In genomic region chr11:130338667-130339066, GRCh38 we compare ENCODE assay signal across 20 cellular contexts.
"Had no signal": no experiment of that assay in that cellular context is flagged by ENCODE, and none has a peak within 500 bp of the region (broad histone marks: within the 10 kb centered on the region; RNA-seq: fewer than 3 reads in every experiment).

No MANE protein-coding gene starts in this region.

- DNase-seq: IMR-90, Karpas-422, KG1, MG63, NCI-H1092, NCI-H1105 treated with DMSO at 0.1 percent for 48 hours, NCI-H1417 treated with DMSO at 0.1 percent for 48 hours, NCI-H146, NCI-H1694 treated with DMSO at 0.1 percent for 48 hours, NCI-H1930, NCI-H2081, NCI-H2107, NCI-H226, NCI-H446, NCI-H510A, NCI-H524 treated with DMSO at 0.1 percent for 48 hours, NCI-H69, NCI-H774, SHP77, SK-N-SH had no signal

- H3K9me3 ChIP-seq: SK-N-SH had no signal
